Comparison of ENCODE assay signal across 22 cellular contexts in genomic region chr12:67287311-67287710, GRCh38. TPM values are rescaled to one million over a fixed set of nuclear protein-coding genes. Genes with fewer than 3 reads are reported as not detected.
A peak's percentile ranks its signal among the peaks of the same experiment; 100 is the strongest.
DNase-seq lines count a peak whose midpoint lies in the region; ATAC-seq, FAIRE-seq and TF ChIP-seq lines count a peak whose summit lies in the region.
"Had no signal": no experiment of that assay in that cellular context is flagged by ENCODE, and none has a peak within 500 bp of the region (broad histone marks: within the 10 kb centered on the region; RNA-seq: fewer than 3 reads in every experiment).

No MANE protein-coding gene starts in this region.

- no peak overlapping the region for H3K27ac ChIP-seq in mammary epithelial cell (ENCODE audit: insufficient read depth, low read depth, low read length)
- H3K27ac ChIP-seq: GM23248, HL-60 had no signal

- H3K79me2 ChIP-seq in mammary epithelial cell (ENCODE audit: insufficient read depth, low read length), result peaks cover 87% of the 10 kb centered on the region

- H3K4me1 ChIP-seq in mammary epithelial cell (ENCODE audit: insufficient read depth, low read length), result no peaks in the 10 kb centered on the region

- CTCF ChIA-PET in MCF 10A (lab: Yijun Ruan, JAX) (interaction anchor here (0.7 kb wide), 1 partner anchor 218 kb away, joined by 3 read pairs; no protein-coding TSS in a partner anchor), mammary epithelial cell (lab: Charles Lee; ENCODE audit: low non-redundant PET) (interaction anchor here (0.6 kb wide), 1 partner anchor 20 kb away, joined by 7 read pairs; no protein-coding TSS in a partner anchor), WTC11 (lab: Charles Lee) (no interaction called here)

- dilution Hi-C loops in mammary epithelial cell (cut with HindIII; ENCODE audit: low sequenced_read_pairs), result no loop called here

- in situ Hi-C loops in mammary epithelial cell (cut with MboI; ENCODE audit: low sequenced_read_pairs in 2 of 2), result no loop called here

- intact Hi-C loops in MCF 10A (cut with micrococcal nuclease), result no loop called here
- intact Hi-C loops in mammary epithelial cell (cut with micrococcal nuclease), result no loop called here
- intact Hi-C loops in Right ventricle myocardium superior (cut with DNase I), result no loop called here

- H3K4me2 ChIP-seq in mammary epithelial cell (ENCODE audit: insufficient read depth, low read depth, low read length), result no peak overlapping the region

- no peaks in the 10 kb centered on the region for H3K9me3 ChIP-seq in mammary epithelial cell (replicated peaks; ENCODE audit: insufficient read depth, low read length)
- H3K9me3 ChIP-seq: HAP-1 had no signal

- H3K27me3 Mint-ChIP-seq in MCF 10A (ENCODE audit: insufficient read depth, unreplicated experiment) (no peaks in the 10 kb centered on the region), WTC11 (ENCODE audit: low read depth) (no peaks in the 10 kb centered on the region)
- H3K27me3 Mint-ChIP-seq in effector memory CD8-positive, alpha-beta T cell, result no peaks in the 10 kb centered on the region
- H3K27me3 Mint-ChIP-seq: B cell; CD4-positive, CD25-positive, alpha-beta regulatory T cell; CD8-positive, alpha-beta memory T cell; IgD-negative memory B cell had no signal

- peaks cover 11% of the 10 kb centered on the region for H3K36me3 ChIP-seq in mammary epithelial cell (ENCODE audit: insufficient read depth, low read length)

- POLR2A ChIA-PET in MCF 10A (lab: Yijun Ruan, JAX) (interaction anchor here (2.6 to 3.6 kb wide), 2 partner anchors 14 to 19 kb away, joined by 12 to 17 read pairs; partner anchors contain the start of gene CAND1), WTC11 (lab: Charles Lee) (interaction anchor here (0.7 kb wide), 1 partner anchor 1164 kb away, joined by 8 read pairs; no protein-coding TSS in a partner anchor)

- ATAC-seq in WTC11 (no peak), Right ventricle myocardium superior (ENCODE audit: poor library complexity) (no peak)
- ATAC-seq in effector memory CD8-positive, alpha-beta T cell (replicated peaks), result no peak
- ATAC-seq: GM12878 had no signal

- no peaks in the 10 kb centered on the region for H3K27me3 ChIP-seq in mammary epithelial cell (ENCODE audit: insufficient read depth, low read length)

- H3K36me3 Mint-ChIP-seq in MCF 10A (ENCODE audit: insufficient read depth, unreplicated experiment) (peaks cover 52% of the 10 kb centered on the region), WTC11 (peaks cover 20% of the 10 kb centered on the region)
- peaks cover 45% of the 10 kb centered on the region for H3K36me3 Mint-ChIP-seq in effector memory CD8-positive, alpha-beta T cell (ENCODE audit: insufficient read depth)

- H4K20me1 ChIP-seq in mammary epithelial cell (ENCODE audit: insufficient read depth, low read length), result peaks cover 3% of the 10 kb centered on the region

- H3K9ac ChIP-seq in mammary epithelial cell (ENCODE audit: insufficient read depth, low read length), result no peak overlapping the region
- H3K9ac ChIP-seq: GM23248 had no signal

- TF ChIP-seq CTCF in MCF 10A (IDR thresholded peaks at IDR 0.05; ENCODE audit: unreplicated experiment) (no peak), mammary epithelial cell (conservative IDR thresholded peaks at IDR 0.05 in 1 of 2, IDR thresholded peaks at IDR 0.05 in 1 of 2; ENCODE audit: extremely low read depth in 1 of 2, insufficient read depth in 1 of 2, low read depth in 1 of 2, low read length in 2 of 2) (no peak), WTC11 (IDR thresholded peaks at IDR 0.05) (no peak)

- H3K9me3 Mint-ChIP-seq in MCF 10A (ENCODE audit: unreplicated experiment) (no peaks in the 10 kb centered on the region), WTC11 (no peaks in the 10 kb centered on the region)
- no peaks in the 10 kb centered on the region for H3K9me3 Mint-ChIP-seq in effector memory CD8-positive, alpha-beta T cell
- H3K9me3 Mint-ChIP-seq: CD4-positive, CD25-positive, alpha-beta regulatory T cell; CD8-positive, alpha-beta memory T cell; IgD-negative memory B cell had no signal

- WGBS in mammary epithelial cell (ENCODE audit: low coverage, missing lambda C conversion rate), result 91% methylated on average over 5 of the region's 5 CpGs

- no TSS peak for BruUV-seq in MCF 10A (replicated peaks; lab: Mats Ljungman, UMichigan)
- BruUV-seq in mammary epithelial cell (replicated peaks; lab: Mats Ljungman, UMichigan), result no TSS peak

- no peak for TF ChIP-seq POLR2A in GM12892 (IDR thresholded peaks at IDR 0.05; ENCODE audit: low read depth, low read length)

- no peak overlapping the region for H3K4me3 ChIP-seq in mammary epithelial cell (replicated peaks in 1 of 3; ENCODE audit: insufficient read depth in 1 of 3, low read depth in 2 of 3, low read length in 3 of 3)
- H3K4me3 ChIP-seq: GM12878, GM23248, HAP-1 had no signal

- H2AFZ ChIP-seq in mammary epithelial cell (ENCODE audit: low read depth, low read length), result no peak overlapping the region
- H2AFZ ChIP-seq: GM23248 had no signal

- H3K4me3 Mint-ChIP-seq in MCF 10A (ENCODE audit: unreplicated experiment) (no peak overlapping the region), WTC11 (no peak overlapping the region)
- H3K4me3 Mint-ChIP-seq in effector memory CD8-positive, alpha-beta T cell, result no peak overlapping the region
- H3K4me3 Mint-ChIP-seq: B cell, IgD-negative memory B cell had no signal

- H3K4me1 Mint-ChIP-seq in MCF 10A (ENCODE audit: insufficient read depth, unreplicated experiment) (no peaks in the 10 kb centered on the region), WTC11 (peaks cover 7% of the 10 kb centered on the region)
- peaks cover 31 to 55% of the 10 kb centered on the region in 2 donors for H3K4me1 Mint-ChIP-seq in effector memory CD8-positive, alpha-beta T cell (ENCODE audit: low read depth in 2 of 2)

- FAIRE-seq in GM12892 (lab: Jason Lieb, UNC), result peak; percentile 9
- FAIRE-seq: GM12878 had no signal

- no peak for DNase-seq in MCF 10A (ENCODE audit: unreplicated experiment)
- DNase-seq in mammary epithelial cell, result no peak
- no peak for DNase-seq in GM12892 (ENCODE audit: insufficient read length)
- no peak for DNase-seq in WTC11 (ENCODE audit: low spot score)
- no peak for DNase-seq in effector memory CD8-positive, alpha-beta T cell
- DNase-seq in putamen (ENCODE audit: low spot score), result no peak
- DNase-seq in Right ventricle myocardium superior, result no peak
- DNase-seq: 8988T; C1 segment of cervical spinal cord; CD4-positive, CD25-positive, alpha-beta regulatory T cell; CD8-positive, alpha-beta memory T cell; COR-L47; DMS 273 treated with DMSO at 0.1 percent for 48 hours; DMS53; DND-41; EL; GM23248 had no signal

- H3K27ac Mint-ChIP-seq in MCF 10A (ENCODE audit: low read depth, unreplicated experiment) (peak overlapping the region; percentile 44), WTC11 (peak overlapping the region; percentile 36; the same call in 1 of the 2 replicates)
- peak overlapping the region; percentile 60 to 77 for H3K27ac Mint-ChIP-seq in effector memory CD8-positive, alpha-beta T cell
- H3K27ac Mint-ChIP-seq: B cell had no signal

TF ChIP-seq in WTC11, 78 proteins besides CTCF, POLR2A, EP300 and RAD21 (continues in another document):
- TF ChIP-seq ZNF263 (CRISPR knock-in tag; IDR thresholded peaks at IDR 0.05; ENCODE audit: low read depth) (no peak), NR3C1 (CRISPR knock-in tag; conservative IDR thresholded peaks at IDR 0.05; ENCODE audit: low read depth) (no peak), AR (CRISPR knock-in tag; IDR thresholded peaks at IDR 0.05) (no peak), SP1 (CRISPR knock-in tag; conservative IDR thresholded peaks at IDR 0.05) (no peak), ATF1 (CRISPR knock-in tag; IDR thresholded peaks at IDR 0.05) (no peak), ETV6 (CRISPR knock-in tag; IDR thresholded peaks at IDR 0.05) (no peak), ESRRA (CRISPR knock-in tag; IDR thresholded peaks at IDR 0.05; ENCODE audit: borderline replicate concordance) (no peak), USF2 (CRISPR knock-in tag; IDR thresholded peaks at IDR 0.05) (no peak)

RNA-seq across cellular contexts. Expression of gene CAND1, which starts 18.2 kb away (rescaled TPM):
- total RNA-seq in MCF 10A (2022) (149 and 160 TPM in 2 replicates), mammary epithelial cell (100 to 1,000 TPM; 102 to 157 TPM), WTC11 (2021) (236 to 262 TPM (median 246 TPM) in 3 replicates), Right ventricle myocardium superior (29.8 TPM)
- polyA plus RNA-seq in mammary epithelial cell, result 55.4 TPM
- polyA minus RNA-seq in mammary epithelial cell, result 87.4 TPM
- polyA plus RNA-seq in GM12892 (2012; ENCODE audit: missing spikeins), result 86.5 TPM
